8 cellular contexts compared by ENCODE assay signal in genomic region chr17:76266244-76266938, GRCh38. TPM values are rescaled to one million over a fixed set of nuclear protein-coding genes. Genes with fewer than 3 reads are reported as not detected.
DNase-seq lines count a peak whose midpoint lies in the region; ATAC-seq, FAIRE-seq and TF ChIP-seq lines count a peak whose summit lies in the region.

No MANE protein-coding gene starts in this region.

- H3K9ac ChIP-seq in OCI-LY1 (ENCODE audit: low read length): peak overlapping the region; percentile 78

- H3K27me3 ChIP-seq in OCI-LY1 (ENCODE audit: insufficient read depth, low read length): no peaks in the 10 kb centered on the region; the same call in 1 of the 2 replicates

- DNase-seq in GM12891 (ENCODE audit: insufficient read length, low spot score) (no peak), mucosa of descending colon (peak in 2 of 3 donors; percentile 42 to 64), globus pallidus (ENCODE audit: low spot score) (no peak), DMS153 (lab: John Stamatoyannopoulos, UW) (no peak), NCI-H1092 treated with DMSO at 0.1 percent for 48 hours (lab: John Stamatoyannopoulos, UW) (no peak)

- H3K4me1 ChIP-seq in OCI-LY1 (ENCODE audit: insufficient read depth, low read length, severe bottlenecking): peaks cover 61% of the 10 kb centered on the region
- H3K4me1 ChIP-seq in mucosa of descending colon (ENCODE audit: low read depth): peaks cover 78% of the 10 kb centered on the region

- no peak overlapping the region for H2AFZ ChIP-seq in OCI-LY1 (ENCODE audit: low read length)

- TF ChIP-seq CTCF in OCI-LY1 (IDR thresholded peaks at IDR 0.05; ENCODE audit: low read length) (no peak), mucosa of descending colon (IDR thresholded peaks at IDR 0.05) (no peak)

- TF ChIP-seq POLR2A in GM12891 (IDR thresholded peaks at IDR 0.05; ENCODE audit: low read depth, low read length): peak; percentile 44

- no peak for FAIRE-seq in GM12891 (lab: Jason Lieb, UNC)

- ATAC-seq in mucosa of descending colon (peak; percentile 6), HG03196 (IDR thresholded peaks at IDR 0.05; ENCODE audit: unreplicated experiment) (no peak)

- no peaks in the 10 kb centered on the region for H3K9me3 ChIP-seq in OCI-LY1 (ENCODE audit: low read length)
- H3K9me3 ChIP-seq in mucosa of descending colon: no peaks in the 10 kb centered on the region

- intact Hi-C loops in mucosa of descending colon (cut with DNase I, micrococcal nuclease): no loop called here

- no peaks in the 10 kb centered on the region for H4K20me1 ChIP-seq in OCI-LY1 (ENCODE audit: insufficient read depth, low read length)

- H3K9me2 ChIP-seq in OCI-LY1 (ENCODE audit: low read depth, low read length): no peaks in the 10 kb centered on the region

- peak overlapping the region; percentile 91 for H3K4me2 ChIP-seq in OCI-LY1 (ENCODE audit: low read length)

- H3K4me3 ChIP-seq in OCI-LY1 (ENCODE audit: low read depth, low read length, poor library complexity, severe bottlenecking) (peak overlapping the region; percentile 97), mucosa of descending colon (peak overlapping the region; percentile 99)

- no peak overlapping the region for H3K27ac ChIP-seq in OCI-LY1 (ENCODE audit: low read depth, low read length, poor library complexity, severe bottlenecking)
- H3K27ac ChIP-seq in cingulate gyrus (ENCODE audit: low read depth, low read length): peak overlapping the region; percentile 88

- H3K36me3 ChIP-seq in OCI-LY1 (ENCODE audit: insufficient read depth, low read length) (peaks cover 21% of the 10 kb centered on the region), mucosa of descending colon (ENCODE audit: low read depth) (no peaks in the 10 kb centered on the region)

- H3K79me2 ChIP-seq in OCI-LY1 (ENCODE audit: insufficient read depth, low read length): no peaks in the 10 kb centered on the region

- H3F3A ChIP-seq in OCI-LY1 (ENCODE audit: insufficient read depth, low read length): no peaks in the 10 kb centered on the region

TF ChIP-seq in GM12891, 5 proteins besides CTCF, POLR2A, EP300 and RAD21:
- no peak for TF ChIP-seq POU2F2 (IDR thresholded peaks at IDR 0.05; ENCODE audit: low read depth, low read length)
- no peak; the same call in 1 of the 2 replicates for TF ChIP-seq POLR2AphosphoS5 (IDR thresholded peaks at IDR 0.05; ENCODE audit: low read depth, low read length)
- no peak for TF ChIP-seq PAX5 (IDR thresholded peaks at IDR 0.05; ENCODE audit: insufficient read depth, low read length, severe bottlenecking)
- TF ChIP-seq TAF1 (IDR thresholded peaks at IDR 0.05; ENCODE audit: low read depth, low read length): no peak
- no peak for TF ChIP-seq SPI1 (IDR thresholded peaks at IDR 0.05; ENCODE audit: low read depth, low read length)

RNA-seq across cellular contexts. Expression of gene UBALD2, which starts 1.2 kb away (rescaled TPM):
- polyA plus RNA-seq in GM12891 (2012; ENCODE audit: low read depth, missing spikeins): 86.1 TPM
- 100 to 1,000 TPM in 1 of 3 donors, 10 to 100 TPM in 2; 46.6 to 132 (median 99.1) TPM for total RNA-seq in mucosa of descending colon

RNA-seq across cellular contexts. Expression of gene RNF157, which starts 26.1 kb away (rescaled TPM):
- polyA plus RNA-seq in GM12891 (2012; ENCODE audit: low read depth, missing spikeins): 0.47 TPM
- total RNA-seq in mucosa of descending colon: 10 to 100 TPM; 11.6 to 45.8 (median 17.5) TPM

RNA-seq across cellular contexts. Expression of gene QRICH2, which starts 41.7 kb away (rescaled TPM):
- polyA plus RNA-seq in GM12891 (2012; ENCODE audit: low read depth, missing spikeins): 0.46 TPM
- total RNA-seq in mucosa of descending colon: 1 to 10 TPM; 1.6 to 4.7 (median 3.2) TPM

Comparison
In these comparisons a context has a peak if more than half of its experiments do, and no peak if none do; other contexts are left out.
1. DNase-seq: peak in mucosa of descending colon (2 of 3); none in GM12891 (single experiment), globus pallidus (single experiment), DMS153 (single experiment) and NCI-H1092 treated with DMSO at 0.1 percent for 48 hours (single experiment).